Comparison of ENCODE assay signal across 8 cellular contexts in the genomic region with DNA sequence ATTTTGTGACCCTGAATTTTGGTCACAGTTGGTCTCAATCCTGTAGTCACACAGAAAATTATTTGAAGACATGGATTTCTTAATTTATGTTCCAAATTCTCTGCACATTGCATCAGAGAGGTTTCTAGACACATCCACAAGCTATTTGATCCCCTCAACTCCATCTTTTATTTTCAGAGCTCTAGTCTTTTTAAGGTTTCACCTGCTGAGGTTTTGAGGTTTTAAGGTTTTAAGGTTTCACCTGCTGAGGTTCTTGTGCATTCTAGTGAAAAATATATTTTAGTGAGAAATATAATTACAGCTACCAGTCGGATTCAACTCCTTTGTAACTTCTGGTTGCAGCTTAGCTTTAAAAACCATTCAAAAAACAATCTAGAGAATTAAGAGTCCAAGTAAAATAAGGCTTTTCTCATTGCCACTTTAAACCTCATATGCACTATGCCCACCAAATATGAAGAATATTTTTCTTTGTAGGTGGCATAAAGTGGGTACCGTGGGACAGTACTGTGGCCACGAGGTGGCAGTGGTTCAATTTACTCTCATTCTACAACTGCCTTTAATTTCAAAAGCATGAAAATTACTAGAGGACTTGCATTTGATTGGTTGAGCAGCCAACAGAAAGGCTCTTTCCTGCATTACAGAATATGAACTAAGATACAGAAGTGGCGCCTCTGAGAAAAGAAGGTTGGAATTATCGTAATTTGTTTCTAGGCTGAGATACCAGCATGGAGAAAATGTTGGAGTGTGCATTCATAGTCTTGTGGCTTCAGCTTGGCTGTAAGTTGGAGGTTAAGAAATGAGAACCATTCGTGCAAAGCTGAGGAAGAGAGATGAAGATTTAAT.
DNase-seq lines count a peak whose midpoint lies in the region; ATAC-seq and TF ChIP-seq lines count a peak whose summit lies in the region.

No MANE protein-coding gene starts in this region.

- no peaks in the 10 kb centered on the region for H3K27me3 ChIP-seq in sigmoid colon

- H3K4me1 ChIP-seq in sigmoid colon: peaks cover 0 to 14% (median 5%) of the 10 kb centered on the region in 4 donors

- no peak for DNase-seq in HFF-Myc (ENCODE audit: extremely low read depth, low read depth)
- DNase-seq in activated CD4-positive, alpha-beta T cell treated with anti-CD3 and anti-CD28 coated beads, Interleukin-2, amount 50 U/mL, for 48 hours: peak; percentile 36 to 43
- no peak for DNase-seq in fibroblast of the aortic adventitia (ENCODE audit: low read depth)
- peak; percentile 8 to 9 for DNase-seq in stimulated activated CD8-positive, alpha-beta memory T cell treated with anti-CD3 and anti-CD28 coated beads, Interleukin-7, amount 100 ng/mL, for 1 hour (ENCODE audit: low read depth in 2 of 2)
- DNase-seq in sigmoid colon: no peak
- DNase-seq in mucosa of gallbladder (ENCODE audit: low spot score): no peak

- no peaks in the 10 kb centered on the region for H3K36me3 ChIP-seq in sigmoid colon

- no peak for TF ChIP-seq POLR2A in sigmoid colon (IDR thresholded peaks at IDR 0.05)

- intact Hi-C loops in sigmoid colon (cut with DNase I): no loop called here

- TF ChIP-seq EP300 in sigmoid colon (IDR thresholded peaks at IDR 0.05): no peak

- 33 to 42% methylated on average over 6 of the region's 6 CpGs for WGBS in sigmoid colon, 2 donors

- H3K4me3 ChIP-seq in HFF-Myc (replicated peaks; ENCODE audit: low read depth, low read length) (no peak overlapping the region), fibroblast of the aortic adventitia (ENCODE audit: low read depth, low read length) (no peak overlapping the region), sigmoid colon (no peak overlapping the region)

- TF ChIP-seq CTCF in C4-2B (conservative IDR thresholded peaks at IDR 0.05): peak; percentile 72
- peak; percentile 30 for TF ChIP-seq CTCF in HFF-Myc (IDR thresholded peaks at IDR 0.05; ENCODE audit: low read depth, low read length, missing control alignments)
- TF ChIP-seq CTCF in fibroblast of the aortic adventitia (IDR thresholded peaks at IDR 0.05; ENCODE audit: insufficient read depth, low read length): peak; percentile 35
- peak in 2 of 4 experiments; percentile 18 to 53 for TF ChIP-seq CTCF in sigmoid colon (IDR thresholded peaks at IDR 0.05)

- H3K27ac ChIP-seq in C4-2B: no peak overlapping the region
- H3K27ac ChIP-seq in sigmoid colon: no peak overlapping the region

- no peak for ATAC-seq in HG02642 (IDR thresholded peaks at IDR 0.05; ENCODE audit: poor library complexity, unreplicated experiment)

- H3K9me3 ChIP-seq in sigmoid colon: no peaks in the 10 kb centered on the region

Comparison
In these comparisons a context has a peak if more than half of its experiments do, and no peak if none do; other contexts are left out.
1. DNase-seq: peak in activated CD4-positive, alpha-beta T cell treated with anti-CD3 and anti-CD28 coated beads, Interleukin-2, amount 50 U/mL, for 48 hours (2 of 2) and stimulated activated CD8-positive, alpha-beta memory T cell treated with anti-CD3 and anti-CD28 coated beads, Interleukin-7, amount 100 ng/mL, for 1 hour (2 of 2); none in HFF-Myc (single experiment), fibroblast of the aortic adventitia (single experiment), sigmoid colon (single experiment) and mucosa of gallbladder (single experiment).